In genomic region chrX:98141466-98141865, GRCh38 we compare ENCODE assay signal across 21 cellular contexts.
"Had no signal": no experiment of that assay in that cellular context is flagged by ENCODE, and none has a peak within 500 bp of the region (broad histone marks: within the 10 kb centered on the region; RNA-seq: fewer than 3 reads in every experiment).

No MANE protein-coding gene starts in this region.

- H3K4me1 ChIP-seq: esophagus muscularis mucosa, gastroesophageal sphincter, suprapubic skin, thyroid gland, uterus had no signal

- H3K4me3 ChIP-seq: esophagus muscularis mucosa, gastroesophageal sphincter, lung, ovary, suprapubic skin, thyroid gland, uterus had no signal

- ATAC-seq: gastroesophageal sphincter; left colon; left ventricle myocardium superior; naive thymus-derived CD4-positive, alpha-beta T cell; right cardiac atrium had no signal

- H3K27me3 Mint-ChIP-seq: naive thymus-derived CD4-positive, alpha-beta T cell; type B pancreatic cell had no signal

- H3K4me1 Mint-ChIP-seq: naive thymus-derived CD4-positive, alpha-beta T cell; nephron progenitor cell had no signal

- H3K36me3 ChIP-seq: esophagus muscularis mucosa, gastroesophageal sphincter, ovary, suprapubic skin, thyroid gland, uterus had no signal

- H3K27ac Mint-ChIP-seq: naive thymus-derived CD4-positive, alpha-beta T cell; nephron progenitor cell; type B pancreatic cell had no signal

- H3K4me3 Mint-ChIP-seq: naive thymus-derived CD4-positive, alpha-beta T cell; nephron progenitor cell; type B pancreatic cell had no signal

- H3K36me3 Mint-ChIP-seq: naive thymus-derived CD4-positive, alpha-beta T cell; type B pancreatic cell had no signal

- DNase-seq: effector memory CD4-positive, alpha-beta T cell; foreskin fibroblast; kidney; left colon; left ventricle myocardium superior; mesenchymal stem cell; naive thymus-derived CD4-positive, alpha-beta T cell; nephron progenitor cell; ovary; right cardiac atrium; small intestine; stimulated activated CD4-positive, alpha-beta T cell treated with anti-CD3 and anti-CD28 coated beads, Interleukin-2, amount 100 ng/mL, for 48 hours; stimulated activated naive CD4-positive, alpha-beta T cell treated with Interleukin-2 at 50 U/mL for 16 hours; thyroid gland; uterus had no signal

- H3K27ac ChIP-seq: epithelial cell of prostate, esophagus muscularis mucosa, gastroesophageal sphincter, ovary, suprapubic skin, thyroid gland, uterus had no signal

- H3K9me3 ChIP-seq: esophagus muscularis mucosa, gastroesophageal sphincter, ovary, suprapubic skin, thyroid gland, uterus had no signal

- H3K27me3 ChIP-seq: esophagus muscularis mucosa, gastroesophageal sphincter, ovary, suprapubic skin, thyroid gland, uterus had no signal
